ENCODE assay signal across 24 cellular contexts in the genomic region with DNA sequence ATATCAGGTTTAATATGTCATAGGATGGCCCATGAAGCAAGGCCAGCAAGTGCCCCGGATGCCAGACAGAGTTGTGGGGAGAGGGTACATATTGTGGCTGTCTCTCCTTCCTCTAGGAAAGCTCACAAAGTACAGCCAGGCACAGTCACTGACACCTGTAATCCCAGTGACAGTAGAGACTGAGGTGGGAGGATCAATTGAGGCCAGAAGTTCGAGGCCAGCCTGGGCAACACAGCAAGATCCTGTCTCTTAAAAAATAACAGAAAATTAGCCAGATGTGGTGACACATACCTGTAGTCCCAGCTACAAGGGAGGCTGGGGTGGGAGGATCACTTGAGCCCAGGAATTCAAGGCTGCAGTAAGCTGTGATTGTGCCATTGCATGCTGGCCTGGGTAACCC. TPM values are rescaled to one million over a fixed set of nuclear protein-coding genes. Genes with fewer than 3 reads are reported as not detected.
"Had no signal": no experiment of that assay in that cellular context is flagged by ENCODE, and none has a peak within 500 bp of the region (broad histone marks: within the 10 kb centered on the region; RNA-seq: fewer than 3 reads in every experiment).

No MANE protein-coding gene starts in this region.

- DNase-seq: activated B cell treated with CpG ODN at 0.5 μM for 24 hours; activated CD4-positive, alpha-beta T cell treated with anti-CD3 and anti-CD28 coated beads for 1 hour; activated CD4-positive, alpha-beta T cell treated with anti-CD3 and anti-CD28 coated beads, Interleukin-2, amount 10 ng/mL, durations not matched to agents 24 days and 14 days; activated CD4-positive, alpha-beta T cell treated with anti-CD3 and anti-CD28 coated beads, Interleukin-2, amount 50 U/mL, for 48 hours; activated gamma-delta T cell treated with Interleukin-2 at 50 U/mL for 16 hours; activated naive CD4-positive, alpha-beta T cell treated with anti-CD3 and anti-CD28 coated beads, Interleukin-2, amount 10 ng/mL, durations not matched to agents 7 days and 5 days; activated naive CD8-positive, alpha-beta T cell treated with anti-CD3 and anti-CD28 coated beads for 36 hours; activated T-cell treated with anti-CD3 and anti-CD28 coated beads for 4 hours; activated T-cell treated with anti-CD3 and anti-CD28 coated beads, Interleukin-2, amount 50 U/mL, for 48 hours; anterior cingulate cortex; MM.1S; NCI-H1105; NCI-H1436; NCI-H1694 treated with DMSO at 0.1 percent for 48 hours; NCI-H2029 treated with DMSO at 0.1 percent for 48 hours; NCI-H510A treated with DMSO at 0.1 percent for 48 hours; NCI-H69; PC-3; SHP77 treated with DMSO at 0.1 percent for 48 hours; T-helper 17 cell; T-helper 9 cell had no signal

- ATAC-seq: PC-3, T-helper 17 cell had no signal

RNA-seq across cellular contexts. Expression of gene SLC7A8, which starts 32.1 kb away (rescaled TPM):
- total RNA-seq: activated CD4-positive, alpha-beta T cell treated with anti-CD3 and anti-CD28 coated beads, Interleukin-2, amount 10 ng/mL, durations not matched to agents 24 days and 14 days had no signal

RNA-seq across cellular contexts. Expression of gene CEBPE, which starts 32.3 kb away (rescaled TPM):
- total RNA-seq: activated T-helper 2 cell treated with anti-CD3 and anti-CD28 coated beads, Interferon-gamma antibody, Interleukin-2, Interleukin-4, amounts not matched to agents 10 μg/mL and 5 μg/mL and 100 μg/mL, durations not matched to agents 14 hours and 24 hours and 36 hours; PC-3; SK-MEL-5 had no signal

RNA-seq across cellular contexts. Expression of gene CIROP, which starts 46.6 kb away (rescaled TPM):
- total RNA-seq: activated B cell treated with CpG ODN at 0.5 μM for 24 hours; activated CD4-positive, alpha-beta T cell treated with anti-CD3 and anti-CD28 coated beads, Interleukin-2, amount 10 ng/mL, durations not matched to agents 24 days and 14 days; activated CD8-positive, alpha-beta memory T cell treated with anti-CD3 and anti-CD28 coated beads for 36 hours; activated naive CD8-positive, alpha-beta T cell treated with anti-CD3 and anti-CD28 coated beads for 36 hours; activated T-helper 2 cell treated with anti-CD3 and anti-CD28 coated beads, Interferon-gamma antibody, Interleukin-2, Interleukin-4, amounts not matched to agents 10 μg/mL and 5 μg/mL and 100 μg/mL, durations not matched to agents 14 hours and 24 hours and 36 hours; PC-3; SK-MEL-5; T-helper 17 cell had no signal
